8 cellular contexts compared by ENCODE assay signal in genomic region chr3:120502116-120502515, GRCh38. TPM values are rescaled to one million over a fixed set of nuclear protein-coding genes. Genes with fewer than 3 reads are reported as not detected.
"Had no signal": no experiment of that assay in that cellular context is flagged by ENCODE, and none has a peak within 500 bp of the region (broad histone marks: within the 10 kb centered on the region; RNA-seq: fewer than 3 reads in every experiment).

No MANE protein-coding gene starts in this region.

- H3K27ac ChIP-seq: HL-60 had no signal

- H3K36me3 Mint-ChIP-seq: IgD-negative memory B cell had no signal

- H3K4me3 ChIP-seq: GM23338, HAP-1 had no signal

- H3K4me3 Mint-ChIP-seq: GM23338, HFFc6, IgD-negative memory B cell had no signal

- H3K36me3 ChIP-seq: HAP-1 had no signal

- DNase-seq: H7, HFFc6, KG1 had no signal

- H3K4me2 ChIP-seq: GM23338 had no signal

- H3K27ac Mint-ChIP-seq: GM23338, HFFc6, IgD-negative memory B cell had no signal

- ATAC-seq: GM23338, HCT116 had no signal

- H2AFZ ChIP-seq: GM23338 had no signal

- H3K9me3 Mint-ChIP-seq: HFFc6, IgD-negative memory B cell had no signal

- H3K9me3 ChIP-seq: HAP-1 had no signal

- H3K4me1 ChIP-seq: HAP-1 had no signal

RNA-seq across cellular contexts. Expression of gene FSTL1, which starts 51.3 kb away (rescaled TPM):
- polyA plus RNA-seq: IgD-negative memory B cell had no signal
